In the genomic region with DNA sequence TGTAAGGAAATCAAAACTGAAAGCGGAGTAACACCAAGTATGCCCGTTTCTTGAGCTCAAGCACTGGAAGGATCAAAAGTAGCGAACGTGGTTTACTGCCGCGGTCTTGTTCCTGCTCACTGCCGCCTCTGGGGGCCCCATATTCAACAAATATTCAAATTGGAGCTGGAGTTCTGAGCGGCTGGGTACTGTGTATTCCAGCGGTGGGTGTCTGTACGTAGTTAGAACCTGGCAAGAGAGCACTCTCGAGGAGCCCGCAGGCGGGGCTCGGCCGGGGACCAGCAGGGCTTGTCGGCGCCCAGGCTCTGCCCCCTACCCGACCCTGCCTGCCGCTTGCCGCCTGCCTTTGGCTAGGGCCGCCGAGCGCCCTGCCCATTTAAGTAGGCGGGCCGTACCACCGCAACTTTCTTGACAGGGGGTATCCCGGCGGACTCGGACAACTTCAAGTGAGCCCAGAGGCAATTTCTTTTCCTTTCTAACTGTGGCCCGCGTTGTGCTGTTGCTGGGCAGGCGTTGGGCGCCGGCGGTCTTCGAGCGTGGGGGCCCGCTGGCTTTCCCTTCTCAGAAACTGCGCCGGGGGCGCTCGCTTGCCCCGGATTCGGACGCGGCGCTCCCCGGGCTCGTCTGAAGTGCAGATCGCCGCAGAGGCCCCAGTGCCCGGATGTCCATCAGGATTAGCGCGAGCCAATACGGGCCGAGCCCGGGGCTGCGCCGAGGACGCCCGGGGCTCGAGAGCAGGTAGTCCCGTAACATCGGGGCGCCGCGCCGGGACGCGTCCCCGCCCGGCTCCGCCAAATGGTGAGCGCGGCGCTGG, we compare ENCODE assay signal across 8 cellular contexts.
DNase-seq lines count a peak whose midpoint lies in the region; ATAC-seq and TF ChIP-seq lines count a peak whose summit lies in the region.

No MANE protein-coding gene starts in this region.

- peak overlapping the region; percentile 45 for H4K12ac ChIP-seq in trophoblast cell (ENCODE audit: low read depth, low read length)

- H3K4me2 ChIP-seq in trophoblast cell (ENCODE audit: low read length) = peak overlapping the region; percentile 96

- peak overlapping the region; percentile 90 for H3K18ac ChIP-seq in trophoblast cell (ENCODE audit: low read length)

- H2AFZ ChIP-seq in trophoblast cell (ENCODE audit: insufficient read depth, low read length, poor library complexity) = peak overlapping the region; percentile 61

- H3K79me1 ChIP-seq in trophoblast cell (ENCODE audit: low read length) = peaks cover 9% of the 10 kb centered on the region

- peak overlapping the region; percentile 78 for H3K4me3 ChIP-seq in trophoblast cell (ENCODE audit: low read depth, low read length)
- H3K4me3 ChIP-seq in transverse colon = peak overlapping the region; percentile 61 to 73 (median 64)

- ATAC-seq in HG02678 (IDR thresholded peaks at IDR 0.05; ENCODE audit: unreplicated experiment) = peak; percentile 72

- H3K36me3 ChIP-seq in trophoblast cell (ENCODE audit: control insufficient read depth in 1 of 2, insufficient read depth in 2 of 2, low read length in 2 of 2) (no peaks in the 10 kb centered on the region), transverse colon (no peaks in the 10 kb centered on the region)

- peak; percentile 99 for TF ChIP-seq POLR2A in transverse colon (IDR thresholded peaks at IDR 0.05)

- H2AK5ac ChIP-seq in trophoblast cell (ENCODE audit: low read length) = no peak overlapping the region

- H3K4me1 ChIP-seq in trophoblast cell (ENCODE audit: control insufficient read depth in 1 of 2, insufficient read depth in 2 of 2, low read length in 2 of 2) (peaks cover 4 to 17% of the 10 kb centered on the region in 2 experiments), transverse colon (peaks cover 19 to 55% (median 43%) of the 10 kb centered on the region in 4 donors)

- TF ChIP-seq CTCF in GM12873 (IDR thresholded peaks at IDR 0.05; ENCODE audit: insufficient read depth, low read depth, low read length, missing control alignments) (peak; percentile 44), transverse colon (IDR thresholded peaks at IDR 0.05) (peak; percentile 24 to 75 (median 29))

- H3K23ac ChIP-seq in trophoblast cell (ENCODE audit: low read length) = no peak overlapping the region

- in situ Hi-C loops in transverse colon (cut with MboI; ENCODE audit: low pct_ligation_motif_present in 1 of 4, low pct_unique_long_range_greater_than_20kb in 1 of 4, low sequenced_read_pairs in 3 of 4) = loop anchor here in 2 of 4 donors (5.0 to 10.0 kb wide), 2 partner anchors 69 to 72 kb away; a partner anchor contains a TSS

- H2BK120ac ChIP-seq in trophoblast cell (ENCODE audit: insufficient read depth, low read length, poor library complexity) = peak overlapping the region; percentile 79

- H3K27me3 ChIP-seq in trophoblast cell (ENCODE audit: insufficient read depth, low read length) = no peaks in the 10 kb centered on the region
- H3K27me3 ChIP-seq in transverse colon = no peaks in the 10 kb centered on the region

- peak overlapping the region; percentile 81 for H3K14ac ChIP-seq in trophoblast cell (ENCODE audit: low read length)

- H4K91ac ChIP-seq in trophoblast cell (ENCODE audit: low read depth, low read length) = peak overlapping the region; percentile 67

- peak overlapping the region; percentile 81 for H4K8ac ChIP-seq in trophoblast cell (ENCODE audit: low read depth, low read length)

- DNase-seq in NCI-H1105 treated with DMSO at 0.1 percent for 48 hours (lab: John Stamatoyannopoulos, UW) (peak; percentile 86), SKM-1 treated with dmso at 0.1 percent for 144 hours (lab: John Stamatoyannopoulos, UW; ENCODE audit: unreplicated experiment) (peak; percentile 91), cardiac septum (ENCODE audit: low spot score) (peak; percentile 98), trophoblast cell (peak; percentile 88 to 91), transverse colon (peak; percentile 94)
- DNase-seq in activated naive CD8-positive, alpha-beta T cell treated with anti-CD3 and anti-CD28 coated beads, Interleukin-2, amount 50 U/mL, for 16 hours (ENCODE audit: low read depth, low spot score) = peak; percentile 64

- H2BK5ac ChIP-seq in trophoblast cell (ENCODE audit: low read depth, low read length, poor library complexity) = peak overlapping the region; percentile 76

- peak overlapping the region; percentile 35 for H3K4ac ChIP-seq in trophoblast cell (ENCODE audit: low read depth, low read length)

- intact Hi-C loops in cardiac septum (cut with DNase I) = loop anchor here (1.0 to 5.0 kb wide), 5 partner anchors 22 to 86 kb away; a partner anchor contains a TSS
- intact Hi-C loops in transverse colon (cut with DNase I; ENCODE audit: low total_unique reads) = loop anchor here (2.0 to 10.0 kb wide), 3 partner anchors 48 to 78 kb away; a partner anchor contains a TSS

- peaks cover 5% of the 10 kb centered on the region for H3K79me2 ChIP-seq in trophoblast cell (ENCODE audit: control insufficient read depth, insufficient read depth, low read length, poor library complexity)

- no CpG with 5 or more reads among the region's 76 CpGs for WGBS in trophoblast cell (ENCODE audit: extremely low coverage, insufficient coverage, insufficient read length)
- WGBS in transverse colon (ENCODE audit: low coverage in 1 of 2), 2 donors = 0% methylated on average over 2 to 49 of the region's 76 CpGs

- peak overlapping the region; percentile 63 for H2BK12ac ChIP-seq in trophoblast cell (ENCODE audit: low read length)

- H3K9me3 ChIP-seq in trophoblast cell (ENCODE audit: insufficient read depth, low read depth, low read length) = no peaks in the 10 kb centered on the region
- no peaks in the 10 kb centered on the region for H3K9me3 ChIP-seq in transverse colon

- H3K27ac ChIP-seq in trophoblast cell (ENCODE audit: low read depth, low read length) (peak overlapping the region; percentile 91), transverse colon (peak overlapping the region; percentile 94 to 98 (median 97))

- H3K9ac ChIP-seq in trophoblast cell (ENCODE audit: low read length) = peak overlapping the region; percentile 90

- no peak for TF ChIP-seq EP300 in transverse colon (IDR thresholded peaks at IDR 0.05; ENCODE audit: low read depth)

Comparison
In these comparisons a context has a peak if more than half of its experiments do, and no peak if none do; other contexts are left out.
1. Peak in every context shown above with its lines: DNase-seq, ATAC-seq, H3K4me3 ChIP-seq and H3K27ac ChIP-seq.